Comparison of ENCODE assay signal across 23 cellular contexts in genomic region chr10:131068760-131069159, GRCh38.
DNase-seq lines count a peak whose midpoint lies in the region; ATAC-seq lines count a peak whose summit lies in the region.
"Had no signal": no experiment of that assay in that cellular context is flagged by ENCODE, and none has a peak within 500 bp of the region (broad histone marks: within the 10 kb centered on the region; RNA-seq: fewer than 3 reads in every experiment).

No MANE protein-coding gene starts in this region.

- H3K27ac Mint-ChIP-seq in activated CD4-positive, alpha-beta memory T cell treated with anti-CD3 and anti-CD28 coated beads, Interleukin-2, amount 10 ng/mL, durations not matched to agents 7 days and 5 days = no peak overlapping the region

- no peak overlapping the region for H3K4me3 Mint-ChIP-seq in activated CD4-positive, alpha-beta memory T cell treated with anti-CD3 and anti-CD28 coated beads, Interleukin-2, amount 10 ng/mL, durations not matched to agents 7 days and 5 days

- no peaks in the 10 kb centered on the region for H3K27me3 Mint-ChIP-seq in activated CD4-positive, alpha-beta memory T cell treated with anti-CD3 and anti-CD28 coated beads, Interleukin-2, amount 10 ng/mL, durations not matched to agents 7 days and 5 days

- H3K9me3 Mint-ChIP-seq in activated CD4-positive, alpha-beta memory T cell treated with anti-CD3 and anti-CD28 coated beads, Interleukin-2, amount 10 ng/mL, durations not matched to agents 7 days and 5 days = peaks cover 6% of the 10 kb centered on the region
- H3K9me3 Mint-ChIP-seq: H9 had no signal

- no peaks in the 10 kb centered on the region for H3K36me3 Mint-ChIP-seq in activated CD4-positive, alpha-beta memory T cell treated with anti-CD3 and anti-CD28 coated beads, Interleukin-2, amount 10 ng/mL, durations not matched to agents 7 days and 5 days (ENCODE audit: low read depth)

- no peak overlapping the region for H3K27ac ChIP-seq in right cardiac atrium (ENCODE audit: low read length)
- H3K27ac ChIP-seq: 22Rv1, C4-2B, HL-60, Peyer's patch, SJCRH30 had no signal

- no peaks in the 10 kb centered on the region for H3K36me3 ChIP-seq in H7 (replicated peaks; ENCODE audit: control insufficient read depth, insufficient read depth, low read length)
- H3K36me3 ChIP-seq: Peyer's patch, SJCRH30 had no signal

- no peaks in the 10 kb centered on the region for H3K27me3 ChIP-seq in right cardiac atrium (ENCODE audit: control insufficient read depth, insufficient read depth)
- no peaks in the 10 kb centered on the region for H3K27me3 ChIP-seq in H7 (ENCODE audit: control insufficient read depth, insufficient read depth, low read length)
- H3K27me3 ChIP-seq: Peyer's patch, SJCRH30 had no signal

- H3K4me1 ChIP-seq in right cardiac atrium (ENCODE audit: control insufficient read depth, insufficient read depth, low read length) = no peaks in the 10 kb centered on the region
- H3K4me1 ChIP-seq: Peyer's patch, SJCRH30 had no signal

- no peaks in the 10 kb centered on the region for H3K4me1 Mint-ChIP-seq in activated CD4-positive, alpha-beta memory T cell treated with anti-CD3 and anti-CD28 coated beads, Interleukin-2, amount 10 ng/mL, durations not matched to agents 7 days and 5 days

- 46% methylated on average over 6 of the region's 6 CpGs for WGBS in right cardiac atrium

- intact Hi-C loops in Right ventricle myocardium inferior (cut with DNase I) (no loop called here), right cardiac atrium (cut with DNase I) (no loop called here)

- ATAC-seq in Right ventricle myocardium inferior (no peak), right cardiac atrium (no peak)
- ATAC-seq: GM12878 had no signal

- DNase-seq in NCI-H146 (lab: John Stamatoyannopoulos, UW) (peak; percentile 9), NCI-H146 treated with DMSO at 0.1 percent for 48 hours (lab: John Stamatoyannopoulos, UW; ENCODE audit: unreplicated experiment) (no peak), Right ventricle myocardium inferior (ENCODE audit: missing footprints) (peak; percentile 7), right cardiac atrium (no peak), H7 (peak; percentile 45), left kidney (ENCODE audit: low read depth, low spot score) (peak; percentile 53), NCI-H1436 treated with DMSO at 0.1 percent for 48 hours (lab: John Stamatoyannopoulos, UW) (no peak)
- DNase-seq in activated CD4-positive, alpha-beta memory T cell treated with anti-CD3 and anti-CD28 coated beads, Interleukin-2, amount 10 ng/mL, durations not matched to agents 7 days and 5 days = no peak
- DNase-seq: DMS79, KG1, NCI-H1092, NCI-H1694, NCI-H2107, NCI-H2227 treated with DMSO at 0.1 percent for 48 hours, NCI-H510A, NCI-H774, Peyer's patch, SJCRH30 had no signal

- CTCF ChIA-PET in activated CD4-positive, alpha-beta memory T cell treated with anti-CD3 and anti-CD28 coated beads, Interleukin-2, amount 10 ng/mL, durations not matched to agents 7 days and 5 days (lab: Charles Lee) = no interaction called here

- no peak overlapping the region for H3K4me3 ChIP-seq in right cardiac atrium (ENCODE audit: low read length)
- no peak overlapping the region for H3K4me3 ChIP-seq in H7 (ENCODE audit: insufficient read depth, low read depth, low read length)
- H3K4me3 ChIP-seq: GM12878, Peyer's patch, SJCRH30 had no signal

- no peaks in the 10 kb centered on the region for H3K9me3 ChIP-seq in right cardiac atrium (ENCODE audit: control insufficient read depth, low read length)
- H3K9me3 ChIP-seq: Peyer's patch, SJCRH30 had no signal

- POLR2A ChIA-PET in activated CD4-positive, alpha-beta memory T cell treated with anti-CD3 and anti-CD28 coated beads, Interleukin-2, amount 10 ng/mL, durations not matched to agents 7 days and 5 days (lab: Charles Lee) = no interaction called here

Comparison
In these comparisons a context has a peak if more than half of its experiments do, and no peak if none do; other contexts are left out.
1. DNase-seq: peak in NCI-H146 (single experiment), Right ventricle myocardium inferior (single experiment), H7 (single experiment) and left kidney (single experiment); none in NCI-H146 treated with DMSO at 0.1 percent for 48 hours (single experiment), right cardiac atrium (0 of 3), activated CD4-positive, alpha-beta memory T cell treated with anti-CD3 and anti-CD28 coated beads, Interleukin-2, amount 10 ng/mL, durations not matched to agents 7 days and 5 days (single experiment) and NCI-H1436 treated with DMSO at 0.1 percent for 48 hours (single experiment).